Comparison of ENCODE assay signal across 2 cellular contexts in genomic region chr1:52899445-52899894, GRCh38.
TF ChIP-seq lines count a peak whose summit lies in the region.

No MANE protein-coding gene starts in this region.

TF ChIP-seq in IMR-90, 13 proteins besides CTCF, POLR2A, EP300 and RAD21:
- TF ChIP-seq FOS (IDR thresholded peaks at IDR 0.05; ENCODE audit: low read depth, low read length) (no peak), MXI1 (IDR thresholded peaks at IDR 0.05; ENCODE audit: borderline replicate concordance, low read depth, low read length) (no peak), BHLHE40 (IDR thresholded peaks at IDR 0.05; ENCODE audit: low read depth, low read length) (no peak), NFE2L2 (IDR thresholded peaks at IDR 0.05; ENCODE audit: low read depth, low read length) (no peak), CHD1 (IDR thresholded peaks at IDR 0.05; ENCODE audit: low read depth, low read length) (no peak)
- TF ChIP-seq, protein P1, sequence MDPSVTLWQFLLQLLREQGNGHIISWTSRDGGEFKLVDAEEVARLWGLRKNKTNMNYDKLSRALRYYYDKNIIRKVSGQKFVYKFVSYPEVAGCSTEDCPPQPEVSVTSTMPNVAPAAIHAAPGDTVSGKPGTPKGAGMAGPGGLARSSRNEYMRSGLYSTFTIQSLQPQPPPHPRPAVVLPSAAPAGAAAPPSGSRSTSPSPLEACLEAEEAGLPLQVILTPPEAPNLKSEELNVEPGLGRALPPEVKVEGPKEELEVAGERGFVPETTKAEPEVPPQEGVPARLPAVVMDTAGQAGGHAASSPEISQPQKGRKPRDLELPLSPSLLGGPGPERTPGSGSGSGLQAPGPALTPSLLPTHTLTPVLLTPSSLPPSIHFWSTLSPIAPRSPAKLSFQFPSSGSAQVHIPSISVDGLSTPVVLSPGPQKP (IDR thresholded peaks at IDR 0.05; ENCODE audit: borderline replicate concordance, low read depth, low read length), result no peak

TF ChIP-seq in HepG2, 621 proteins besides CTCF, POLR2A, EP300 and RAD21:
- TF ChIP-seq GATAD1 (CRISPR knock-in tag; IDR thresholded peaks at IDR 0.05), result no peak
